In the genomic region with DNA sequence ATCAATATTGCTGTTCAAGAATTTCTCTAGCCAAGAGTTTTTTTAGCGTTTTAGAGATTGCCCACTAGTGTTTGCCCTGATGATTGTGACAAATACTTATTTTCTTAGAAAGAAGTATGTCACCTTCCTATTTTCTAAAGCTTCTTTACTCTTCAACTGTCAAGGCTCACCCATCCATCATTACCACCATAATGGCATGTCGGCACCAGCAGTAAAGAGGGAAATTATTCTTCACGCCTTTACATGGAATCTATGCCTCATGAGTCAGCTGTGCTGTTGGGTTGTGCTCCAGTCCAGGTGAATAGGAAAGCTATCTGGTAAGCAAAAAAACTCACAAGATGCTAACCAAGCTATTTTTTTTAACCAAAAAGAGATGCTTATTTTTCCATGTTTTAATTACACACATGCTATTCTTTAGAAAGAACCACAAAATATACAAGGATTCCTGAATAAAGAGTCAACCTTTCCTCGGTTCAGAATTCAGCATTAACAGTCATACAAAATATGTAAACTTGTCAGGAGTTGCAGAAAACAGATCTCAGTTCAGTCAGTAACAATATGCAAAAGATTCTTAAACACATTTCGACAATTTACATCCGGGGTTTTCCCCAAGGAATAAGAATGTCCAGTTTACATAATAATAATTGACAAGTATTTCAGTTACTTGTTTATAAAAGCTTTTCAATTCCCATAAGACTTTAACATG, we compare ENCODE assay signal across 24 cellular contexts.
DNase-seq lines count a peak whose midpoint lies in the region; ATAC-seq and TF ChIP-seq lines count a peak whose summit lies in the region.
"Had no signal": no experiment of that assay in that cellular context is flagged by ENCODE, and none has a peak within 500 bp of the region (broad histone marks: within the 10 kb centered on the region; RNA-seq: fewer than 3 reads in every experiment).

No MANE protein-coding gene starts in this region.

- H3K4me1 ChIP-seq in foreskin keratinocyte: no peaks in the 10 kb centered on the region
- peaks cover 25% of the 10 kb centered on the region for H3K4me1 ChIP-seq in stomach smooth muscle (ENCODE audit: control insufficient read depth, insufficient read depth, low read length)
- H3K4me1 ChIP-seq: upper lobe of right lung had no signal

- H3K9me3 ChIP-seq in stomach smooth muscle (ENCODE audit: control insufficient read depth in 2 of 2, low read length in 2 of 2): no peaks in the 10 kb centered on the region
- H3K9me3 ChIP-seq: BLaER1 treated with 17β-estradiol and CSF1 and Interleukin-3, amounts not matched to agents 10 nM and 100 nM; right atrium auricular region; upper lobe of right lung had no signal

- no peak overlapping the region for H3K4me3 ChIP-seq in stomach smooth muscle (ENCODE audit: low read length in 2 of 2)
- H3K4me3 ChIP-seq: BLaER1 treated with 17β-estradiol and CSF1 and Interleukin-3, amounts not matched to agents 10 nM and 100 nM; PC-9; right atrium auricular region; upper lobe of right lung had no signal

- no peaks in the 10 kb centered on the region for H3K27me3 ChIP-seq in foreskin keratinocyte
- no peaks in the 10 kb centered on the region for H3K27me3 ChIP-seq in stomach smooth muscle (ENCODE audit: control insufficient read depth in 1 of 2, insufficient read depth in 2 of 2, low read length in 2 of 2)
- H3K27me3 ChIP-seq: BLaER1 treated with 17β-estradiol and CSF1 and Interleukin-3, amounts not matched to agents 10 nM and 100 nM; right atrium auricular region; upper lobe of right lung had no signal

- no peak overlapping the region for H3K9ac ChIP-seq in stomach smooth muscle (ENCODE audit: low read length in 2 of 2)
- H3K9ac ChIP-seq: BLaER1 treated with 17β-estradiol and CSF1 and Interleukin-3, amounts not matched to agents 10 nM and 100 nM had no signal

- DNase-seq in EH (ENCODE audit: low read depth) (peak; percentile 43), amniotic epithelial cell (ENCODE audit: low read depth) (peak; percentile 93), foreskin keratinocyte (peak; percentile 14 to 42), left lobe of liver (ENCODE audit: low spot score) (no peak)
- no peak for DNase-seq in effector CD4-positive, alpha-beta T cell
- DNase-seq: activated naive CD8-positive, alpha-beta T cell treated with anti-CD3 and anti-CD28 coated beads, Interleukin-2, amount 10 ng/mL, durations not matched to agents 7 days and 5 days; caudate nucleus; foreskin melanocyte; left colon; MV-4-11; NCI-H187 treated with DMSO at 0.1 percent for 48 hours; NCI-H226; nucleus accumbens; PC-9; stimulated activated naive CD4-positive, alpha-beta T cell; T-helper 9 cell; upper lobe of right lung had no signal

- no peaks in the 10 kb centered on the region for H3K36me3 ChIP-seq in stomach smooth muscle (ENCODE audit: control insufficient read depth in 2 of 2, insufficient read depth in 2 of 2, low read length in 2 of 2)
- H3K36me3 ChIP-seq: right atrium auricular region, upper lobe of right lung had no signal

- H3K27ac ChIP-seq in foreskin keratinocyte (no peak overlapping the region), stomach smooth muscle (ENCODE audit: low read length) (peak overlapping the region; percentile 64)
- H3K27ac ChIP-seq: BLaER1 treated with 17β-estradiol and CSF1 and Interleukin-3, amounts not matched to agents 10 nM and 100 nM; HL-60; PC-9; upper lobe of right lung had no signal

- TF ChIP-seq CTCF in foreskin keratinocyte (conservative IDR thresholded peaks at IDR 0.05): no peak

- no peak for ATAC-seq in foreskin keratinocyte
- no peak for ATAC-seq in HG02870 (IDR thresholded peaks at IDR 0.05; ENCODE audit: unreplicated experiment)
- no peak for ATAC-seq in left lobe of liver
- ATAC-seq: activated CD4-positive, CD25-positive, alpha-beta regulatory T cell treated with anti-CD3 and anti-CD28 coated beads, Interleukin-2, amount 50 U/mL, for 24 hours; activated T-helper 17 cell treated with anti-CD3 and anti-CD28 coated beads, Interleukin-2, amount 50 U/mL, for 72 hours; left colon; upper lobe of right lung had no signal

Comparison
In these comparisons a context has a peak if more than half of its experiments do, and no peak if none do; other contexts are left out.
1. DNase-seq: peak in EH (single experiment), amniotic epithelial cell (single experiment) and foreskin keratinocyte (2 of 2); none in effector CD4-positive, alpha-beta T cell (single experiment) and left lobe of liver (single experiment).